Comparison of ENCODE assay signal across 1 cellular context in the genomic region with DNA sequence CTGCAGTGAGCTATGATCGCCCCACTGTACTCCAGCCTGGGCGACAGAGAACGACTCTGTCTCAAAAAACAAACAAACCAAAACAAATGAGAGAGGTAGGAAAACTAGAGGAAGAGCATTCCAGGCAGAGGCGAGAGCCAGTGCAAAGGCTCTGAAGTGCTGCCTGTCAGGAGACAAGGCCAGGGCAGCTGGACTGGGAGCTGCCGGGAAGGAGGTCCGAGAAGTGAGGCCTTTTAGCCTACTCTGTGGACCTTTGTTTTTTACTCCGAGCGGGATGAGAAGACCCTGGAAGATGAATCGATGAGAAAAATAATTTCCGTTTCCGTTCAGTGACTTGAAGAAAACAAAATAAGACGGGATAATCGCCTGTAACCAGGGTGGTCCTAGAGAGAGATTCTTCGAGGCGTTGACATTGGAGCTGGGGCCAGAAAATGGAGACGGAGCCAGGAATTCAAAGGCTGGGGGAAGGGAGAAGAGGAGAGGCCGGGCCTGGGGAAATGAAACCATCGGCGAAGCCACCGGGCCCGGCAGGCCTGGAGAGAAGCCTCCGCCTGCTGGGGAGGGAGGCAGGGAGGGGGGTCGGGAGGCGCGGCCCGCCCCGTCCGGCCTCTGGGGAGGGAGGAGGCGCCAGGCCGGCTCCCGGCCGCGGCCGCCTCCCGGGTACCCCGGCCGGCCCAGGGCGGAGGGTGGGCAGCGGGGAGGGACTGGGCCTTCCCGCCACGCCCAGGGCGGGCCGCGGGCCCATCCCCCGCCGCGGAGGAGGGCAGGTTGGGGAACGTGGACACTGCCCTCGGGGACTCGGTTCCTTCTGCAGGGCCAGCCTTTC.
A peak's percentile ranks its signal among the peaks of the same experiment; 100 is the strongest.
TF ChIP-seq lines count a peak whose summit lies in the region.

No MANE protein-coding gene starts in this region.

TF ChIP-seq in HEK293, 187 proteins besides CTCF, POLR2A, EP300 and RAD21 (continued from another document and continues in another):
- TF ChIP-seq ZBTB1 (tag by site-specific recombination; IDR thresholded peaks at IDR 0.05) (no peak; the same call in 1 of the 2 replicates), TCF7L2 (IDR thresholded peaks at IDR 0.05; ENCODE audit: borderline replicate concordance, low read depth, low read length) (no peak), HOXA7 (CRISPR knock-in tag; IDR thresholded peaks at IDR 0.05; ENCODE audit: borderline replicate concordance) (no peak), MYNN (tag by site-specific recombination; IDR thresholded peaks at IDR 0.05; ENCODE audit: borderline replicate concordance) (no peak), SP2 (tag by site-specific recombination; IDR thresholded peaks at IDR 0.05) (peak; percentile 73), ZNF48 (tag by site-specific recombination; IDR thresholded peaks at IDR 0.05) (no peak), SP3 (tag by site-specific recombination; IDR thresholded peaks at IDR 0.05) (peak; percentile 91), ZNF174 (tag by site-specific recombination; IDR thresholded peaks at IDR 0.05) (no peak), ZNF530 (tag by site-specific recombination; IDR thresholded peaks at IDR 0.05; ENCODE audit: low read depth) (no peak), ZBTB21 (tag by site-specific recombination; IDR thresholded peaks at IDR 0.05) (no peak; the same call in 1 of the 2 replicates), ZXDB (tag by site-specific recombination; IDR thresholded peaks at IDR 0.05) (peak; percentile 82), YY2 (tag by site-specific recombination; IDR thresholded peaks at IDR 0.05) (no peak), TRIM28 (IDR thresholded peaks at IDR 0.05; ENCODE audit: borderline replicate concordance, low read length) (no peak), ZBTB26 (tag by site-specific recombination; optimal IDR thresholded peaks at IDR 0.05) (peak; percentile 49), ZNF629 (tag by site-specific recombination; IDR thresholded peaks at IDR 0.05) (peak; percentile 56; the same call in 1 of the 2 replicates), ZNF248 (tag by site-specific recombination; IDR thresholded peaks at IDR 0.05) (no peak), EGR2 (tag by site-specific recombination; IDR thresholded peaks at IDR 0.05; ENCODE audit: low read depth) (0 out of 2 replicates have a peak, but pooled peaks have one; percentile 48), ZNF292 (tag by site-specific recombination; IDR thresholded peaks at IDR 0.05; ENCODE audit: borderline replicate concordance, low read depth) (no peak), ZNF280D (tag by site-specific recombination; IDR thresholded peaks at IDR 0.05) (no peak), ZNF302 (tag by site-specific recombination; IDR thresholded peaks at IDR 0.05; ENCODE audit: low read depth) (no peak), HIC1 (tag by site-specific recombination; IDR thresholded peaks at IDR 0.05) (no peak; the same call in 1 of the 2 replicates), ZSCAN18 (tag by site-specific recombination; IDR thresholded peaks at IDR 0.05) (peak; percentile 54; the same call in 1 of the 2 replicates), ZNF513 (tag by site-specific recombination; IDR thresholded peaks at IDR 0.05) (no peak), GLI2 (tag by site-specific recombination; IDR thresholded peaks at IDR 0.05; ENCODE audit: borderline replicate concordance, low read depth) (no peak), OSR2 (tag by site-specific recombination; IDR thresholded peaks at IDR 0.05) (0 out of 2 replicates have a peak, but pooled peaks have one; percentile 16), REPIN1 (tag by site-specific recombination; IDR thresholded peaks at IDR 0.05; ENCODE audit: low read depth) (no peak), ZNF701 (tag by site-specific recombination; IDR thresholded peaks at IDR 0.05) (no peak; the same call in 1 of the 2 replicates), ZNF549 (tag by site-specific recombination; IDR thresholded peaks at IDR 0.05) (no peak), ZNF354C (tag by site-specific recombination; IDR thresholded peaks at IDR 0.05; ENCODE audit: borderline replicate concordance, low read depth) (no peak), TSHZ1 (tag by site-specific recombination; IDR thresholded peaks at IDR 0.05; ENCODE audit: borderline replicate concordance) (no peak; the same call in 1 of the 2 replicates), ZNF19 (tag by site-specific recombination; IDR thresholded peaks at IDR 0.05; ENCODE audit: low read depth) (no peak), PBX3 (CRISPR knock-in tag; IDR thresholded peaks at IDR 0.05) (no peak), ZNF202 (tag by site-specific recombination; IDR thresholded peaks at IDR 0.05; ENCODE audit: borderline replicate concordance) (no peak)
- TF ChIP-seq, protein P1, sequence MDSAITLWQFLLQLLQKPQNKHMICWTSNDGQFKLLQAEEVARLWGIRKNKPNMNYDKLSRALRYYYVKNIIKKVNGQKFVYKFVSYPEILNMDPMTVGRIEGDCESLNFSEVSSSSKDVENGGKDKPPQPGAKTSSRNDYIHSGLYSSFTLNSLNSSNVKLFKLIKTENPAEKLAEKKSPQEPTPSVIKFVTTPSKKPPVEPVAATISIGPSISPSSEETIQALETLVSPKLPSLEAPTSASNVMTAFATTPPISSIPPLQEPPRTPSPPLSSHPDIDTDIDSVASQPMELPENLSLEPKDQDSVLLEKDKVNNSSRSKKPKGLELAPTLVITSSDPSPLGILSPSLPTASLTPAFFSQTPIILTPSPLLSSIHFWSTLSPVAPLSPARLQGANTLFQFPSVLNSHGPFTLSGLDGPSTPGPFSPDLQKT (IDR thresholded peaks at IDR 0.05; ENCODE audit: borderline replicate concordance, low read depth, low read length) = no peak
- TF ChIP-seq, protein P2, sequence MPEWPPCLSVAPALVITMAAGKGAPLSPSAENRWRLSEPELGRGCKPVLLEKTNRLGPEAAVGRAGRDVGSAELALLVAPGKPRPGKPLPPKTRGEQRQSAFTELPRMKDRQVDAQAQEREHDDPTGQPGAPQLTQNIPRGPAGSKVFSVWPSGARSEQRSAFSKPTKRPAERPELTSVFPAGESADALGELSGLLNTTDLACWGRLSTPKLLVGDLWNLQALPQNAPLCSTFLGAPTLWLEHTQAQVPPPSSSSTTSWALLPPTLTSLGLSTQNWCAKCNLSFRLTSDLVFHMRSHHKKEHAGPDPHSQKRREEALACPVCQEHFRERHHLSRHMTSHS (tag by site-specific recombination; IDR thresholded peaks at IDR 0.05) = no peak
